ENCODE assay signal across 2 cellular contexts in the genomic region with DNA sequence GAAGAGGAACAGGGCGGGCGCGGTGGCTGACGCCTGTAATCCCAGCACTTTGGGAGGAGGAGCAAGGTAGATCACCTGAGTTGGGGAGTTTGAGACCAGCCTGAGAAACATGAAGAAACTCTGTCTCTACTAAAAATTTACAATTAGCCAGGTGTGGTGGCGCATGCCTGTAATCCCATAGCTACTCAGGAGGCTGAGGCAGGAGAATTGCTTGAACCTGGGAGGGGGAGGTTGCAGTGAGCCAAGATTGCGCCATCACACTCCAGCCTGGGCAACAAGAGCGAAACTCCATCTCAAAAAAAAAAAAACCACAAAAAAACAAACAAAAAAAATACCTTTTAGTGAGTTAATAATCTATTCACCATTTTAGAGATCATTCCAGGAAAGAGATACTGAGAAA. TPM values are rescaled to one million over a fixed set of nuclear protein-coding genes. Genes with fewer than 3 reads are reported as not detected.
"Had no signal": no experiment of that assay in that cellular context is flagged by ENCODE, and none has a peak within 500 bp of the region (broad histone marks: within the 10 kb centered on the region; RNA-seq: fewer than 3 reads in every experiment).

No MANE protein-coding gene starts in this region.

RNA-seq across cellular contexts. Expression of gene OR10G3, which starts 35.3 kb away (rescaled TPM):
- total RNA-seq: H9, HT-29 had no signal
